28 cellular contexts compared by ENCODE assay signal in genomic region chr13:59566544-59566943, GRCh38.
"Had no signal": no experiment of that assay in that cellular context is flagged by ENCODE, and none has a peak within 500 bp of the region (broad histone marks: within the 10 kb centered on the region; RNA-seq: fewer than 3 reads in every experiment).

No MANE protein-coding gene starts in this region.

- H3K36me3 Mint-ChIP-seq: neural progenitor cell; stimulated activated naive B cell treated with anti-CD40 and anti-IgM and Interleukin-4, amounts not matched to agents 10 μg/mL and 1 μg/mL and 100 μg/mL, for 72 hours had no signal

- H3K36me3 ChIP-seq: heart right ventricle, lower lobe of right lung, neural progenitor cell, neutrophil, stomach, thyroid gland, transverse colon, upper lobe of right lung had no signal

- H3K4me3 Mint-ChIP-seq: naive B cell; natural killer cell; nephron progenitor cell; neural progenitor cell; stimulated activated naive B cell treated with anti-CD40 and anti-IgM and Interleukin-4, amounts not matched to agents 10 μg/mL and 1 μg/mL and 100 μg/mL, for 72 hours had no signal

- H3K27ac Mint-ChIP-seq: naive B cell; natural killer cell; nephron progenitor cell; neural progenitor cell; stimulated activated naive B cell treated with anti-CD40 and anti-IgM and Interleukin-4, amounts not matched to agents 10 μg/mL and 1 μg/mL and 100 μg/mL, for 72 hours had no signal

- H3K4me1 ChIP-seq: heart right ventricle, lower lobe of right lung, stomach, testis, thyroid gland, transverse colon, upper lobe of right lung had no signal

- H3K27me3 Mint-ChIP-seq: progenitor cell of endocrine pancreas; stimulated activated naive B cell treated with anti-CD40 and anti-IgM and Interleukin-4, amounts not matched to agents 10 μg/mL and 1 μg/mL and 100 μg/mL, for 72 hours had no signal

- H3K9me3 ChIP-seq: neutrophil, testis, thyroid gland, transverse colon, upper lobe of right lung had no signal

- DNase-seq: heart right ventricle; hippocampal formation; lower lobe of right lung; mammary epithelial cell; mesenchymal stem cell; naive B cell; natural killer cell; nephron progenitor cell; occipital lobe; retina; right cardiac atrium; stimulated activated CD4-positive, alpha-beta T cell treated with anti-CD3 and anti-CD28 coated beads, Interleukin-12 subunit alpha, Interleukin-12 subunit beta, amount 100 ng/mL, for 4 hours; stimulated activated CD4-positive, alpha-beta T cell treated with anti-CD3 and anti-CD28 coated beads, Interleukin-15, amount 100 ng/mL, for 24 hours; stimulated activated CD4-positive, alpha-beta T cell treated with anti-CD3 and anti-CD28 coated beads, Interleukin-2, amount 100 ng/mL, for 24 hours; stimulated activated CD4-positive, alpha-beta T cell treated with anti-CD3 and anti-CD28 coated beads, Interleukin-4, amount 100 ng/mL, for 1 hour; stimulated activated naive B cell treated with anti-CD40 and anti-IgM and Interleukin-4, amounts not matched to agents 10 μg/mL and 1 μg/mL and 100 μg/mL, for 72 hours; stimulated activated naive CD8-positive, alpha-beta T cell treated with anti-CD3 and anti-CD28 coated beads, Interleukin-15, Interleukin-2, amounts not matched to agents 100 U/mL and 50 U/mL, for 24 hours; stomach; testis; thyroid gland; transverse colon; upper lobe of right lung had no signal

- H3K27me3 ChIP-seq: heart right ventricle, neural progenitor cell, neutrophil, stomach, testis, thyroid gland, transverse colon, upper lobe of right lung had no signal

- H3K4me1 Mint-ChIP-seq: naive B cell; natural killer cell; stimulated activated naive B cell treated with anti-CD40 and anti-IgM and Interleukin-4, amounts not matched to agents 10 μg/mL and 1 μg/mL and 100 μg/mL, for 72 hours had no signal

- H3K4me3 ChIP-seq: heart right ventricle, lower lobe of right lung, neural progenitor cell, skin epidermis, stomach, testis, thyroid gland, transverse colon, upper lobe of right lung had no signal

- ATAC-seq: heart right ventricle; left lobe of liver; lower lobe of right lung; natural killer cell; right cardiac atrium; sciatic nerve; stimulated activated naive B cell treated with anti-CD40 and anti-IgM and Interleukin-4, amounts not matched to agents 10 μg/mL and 1 μg/mL and 100 μg/mL, for 72 hours; stimulated activated naive CD8-positive, alpha-beta T cell treated with anti-CD3 and anti-CD28 coated beads, Interleukin-15, Interleukin-2, amounts not matched to agents 100 U/mL and 50 U/mL, for 24 hours; upper lobe of right lung had no signal
